12 cellular contexts compared by ENCODE assay signal in the genomic region with DNA sequence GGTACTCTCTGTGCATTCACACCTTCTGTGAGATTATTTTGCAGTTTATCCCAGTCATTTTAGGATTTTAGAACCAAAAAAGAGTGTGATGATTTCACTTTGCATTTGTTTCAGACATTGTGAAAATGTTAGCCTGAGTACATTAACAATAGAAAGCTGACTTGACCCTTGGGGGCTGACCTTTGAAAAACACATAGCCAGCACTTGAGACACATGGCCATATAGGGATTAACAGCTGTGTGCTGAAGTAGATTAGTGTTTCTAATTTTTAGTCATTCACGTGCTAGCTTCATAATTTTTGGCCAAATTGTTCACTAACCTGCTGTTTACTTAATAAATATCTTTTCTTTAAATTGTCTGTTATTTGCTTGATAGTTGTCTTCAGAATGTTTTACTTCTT. TPM values are rescaled to one million over a fixed set of nuclear protein-coding genes. Genes with fewer than 3 reads are reported as not detected.
DNase-seq lines count a peak whose midpoint lies in the region; ATAC-seq, FAIRE-seq and TF ChIP-seq lines count a peak whose summit lies in the region.
"Had no signal": no experiment of that assay in that cellular context is flagged by ENCODE, and none has a peak within 500 bp of the region (broad histone marks: within the 10 kb centered on the region; RNA-seq: fewer than 3 reads in every experiment).

No MANE protein-coding gene starts in this region.

- H2BK5ac ChIP-seq in IMR-90 (ENCODE audit: low read depth, low read length, poor library complexity, severe bottlenecking) (peak overlapping the region; percentile 97), neuronal stem cell (ENCODE audit: low read length) (no peak overlapping the region)

- H3K27me3 ChIP-seq in AG04450 (ENCODE audit: control insufficient read depth, insufficient read depth, low read length) (no peaks in the 10 kb centered on the region), IMR-90 (ENCODE audit: control insufficient read depth, insufficient read depth, low read length) (no peaks in the 10 kb centered on the region), bronchial epithelial cell (ENCODE audit: control insufficient read depth, insufficient read depth, low read length) (no peaks in the 10 kb centered on the region), neuronal stem cell (ENCODE audit: control insufficient read depth in 3 of 3, insufficient read depth in 3 of 3, low read depth in 1 of 3, low read length in 3 of 3) (no peaks in the 10 kb centered on the region)
- H3K27me3 ChIP-seq in naive thymus-derived CD4-positive, alpha-beta T cell (ENCODE audit: control insufficient read depth in 2 of 2, insufficient read depth in 2 of 2, low read length in 2 of 2) = no peaks in the 10 kb centered on the region

- no peaks in the 10 kb centered on the region for H3K27me3 Mint-ChIP-seq in naive thymus-derived CD4-positive, alpha-beta T cell

- H3K23ac ChIP-seq in IMR-90 (ENCODE audit: low read depth, low read length) = no peak overlapping the region; the same call in 1 of the 2 replicates
- no peak overlapping the region for H3K23ac ChIP-seq in neuronal stem cell (ENCODE audit: low read depth, low read length, poor library complexity)

- ATAC-seq in IMR-90 (ENCODE audit: low read depth) = no peak
- no peak for ATAC-seq in naive thymus-derived CD4-positive, alpha-beta T cell

- in situ Hi-C loops in IMR-90 (cut with MboI; ENCODE audit: low sequenced_read_pairs) = no loop called here

- intact Hi-C loops in IMR-90 (cut with micrococcal nuclease) = no loop called here
- intact Hi-C loops in naive thymus-derived CD4-positive, alpha-beta T cell (cut with micrococcal nuclease) = no loop called here

- dilution Hi-C loops in IMR-90 (cut with HindIII; ENCODE audit: low sequenced_read_pairs, unreplicated experiment) = no loop called here

- no peak overlapping the region for H2BK20ac ChIP-seq in IMR-90 (ENCODE audit: low read depth, low read length)

- no peak overlapping the region for H3K4ac ChIP-seq in IMR-90 (ENCODE audit: low read depth, low read length)
- no peak overlapping the region for H3K4ac ChIP-seq in neuronal stem cell (ENCODE audit: low read length)

- H3K4me1 Mint-ChIP-seq in naive thymus-derived CD4-positive, alpha-beta T cell = peaks cover 55 to 84% (median 70%) of the 10 kb centered on the region in 7 donors

- H2BK120ac ChIP-seq in IMR-90 (ENCODE audit: low read depth, low read length) (no peak overlapping the region), neuronal stem cell (ENCODE audit: low read depth, low read length) (no peak overlapping the region)

- no peak for TF ChIP-seq RAD21 in IMR-90 (IDR thresholded peaks at IDR 0.05; ENCODE audit: low read length)

- H4K91ac ChIP-seq in IMR-90 (ENCODE audit: insufficient read depth, low read depth, low read length) (no peak overlapping the region), neuronal stem cell (ENCODE audit: low read depth, low read length, poor library complexity) (no peak overlapping the region)

- H3K4me3 ChIP-seq in AG04450 (ENCODE audit: low read depth, low read length) (peak overlapping the region; percentile 96), IMR-90 (ENCODE audit: insufficient read depth, low read depth, low read length) (peak overlapping the region; percentile 41; the same call in 1 of the 2 replicates), bronchial epithelial cell (ENCODE audit: low read depth, low read length) (peak overlapping the region; percentile 92), neuronal stem cell (ENCODE audit: low read length in 2 of 2) (peak overlapping the region in 1 of 2 donors; percentile 14)
- H3K4me3 ChIP-seq in naive thymus-derived CD4-positive, alpha-beta T cell (ENCODE audit: low read length) = peak overlapping the region; percentile 92

- H3K4me1 ChIP-seq in IMR-90 (ENCODE audit: control insufficient read depth, insufficient read depth, low read length) (peaks cover 9% of the 10 kb centered on the region), neuronal stem cell (ENCODE audit: control insufficient read depth in 2 of 2, insufficient read depth in 1 of 2, low read depth in 1 of 2, low read length in 2 of 2) (peaks cover 9 to 34% of the 10 kb centered on the region in 2 donors)
- H3K4me1 ChIP-seq in naive thymus-derived CD4-positive, alpha-beta T cell (ENCODE audit: control insufficient read depth in 2 of 2, insufficient read depth in 2 of 2, low read length in 2 of 2) = peaks cover 37 to 39% of the 10 kb centered on the region in 2 donors

- H3K27ac ChIP-seq in AG04450 (ENCODE audit: low read depth, low read length) (no peak overlapping the region), IMR-90 (ENCODE audit: insufficient read depth, low read length) (no peak overlapping the region), neuronal stem cell (replicated peaks; ENCODE audit: low read length) (no peak overlapping the region)
- no peak overlapping the region for H3K27ac ChIP-seq in naive thymus-derived CD4-positive, alpha-beta T cell (ENCODE audit: low read depth, low read length)

- H3K9me1 ChIP-seq in IMR-90 (ENCODE audit: insufficient read depth, low read length) = no peaks in the 10 kb centered on the region; the same call in 1 of the 2 replicates

- peaks cover 0 to 4% (median 0%) of the 10 kb centered on the region in 11 donors for H3K9me3 Mint-ChIP-seq in naive thymus-derived CD4-positive, alpha-beta T cell

- no peak for FAIRE-seq in bronchial epithelial cell (lab: Jason Lieb, UNC)

- peak overlapping the region in 9 of 10 donors; percentile 86 to 100 (median 96) for H3K4me3 Mint-ChIP-seq in naive thymus-derived CD4-positive, alpha-beta T cell

- H3K14ac ChIP-seq in IMR-90 (replicated peaks; ENCODE audit: low read depth, low read length) = no peak overlapping the region; the same call in 1 of the 2 replicates
- no peak overlapping the region for H3K14ac ChIP-seq in neuronal stem cell (ENCODE audit: low read length)

- POLR2A ChIA-PET in AG04450 (lab: Yijun Ruan, JAX) = no interaction called here
- POLR2A ChIA-PET in IMR-90 (lab: Charles Lee; ENCODE audit: unreplicated experiment) = no interaction called here
- POLR2A ChIA-PET in naive thymus-derived CD4-positive, alpha-beta T cell (lab: Charles Lee) = interaction anchor here (0.9 to 4.9 kb wide), 6 partner anchors 10 to 28 kb away, joined by 3 to 31 read pairs (median 5); no protein-coding TSS in a partner anchor

- CTCF ChIA-PET in AG04450 (lab: Charles Lee) = interaction anchor here (0.7 to 4.7 kb wide), 4 partner anchors 26 to 269 kb away, joined by 3 to 35 read pairs (median 6); no protein-coding TSS in a partner anchor
- CTCF ChIA-PET in IMR-90 (lab: Yijun Ruan, JAX) = interaction anchor here (0.9 kb wide), 1 partner anchor 28 kb away, joined by 3 read pairs; no protein-coding TSS in a partner anchor
- CTCF ChIA-PET in naive thymus-derived CD4-positive, alpha-beta T cell (lab: Charles Lee) = interaction anchor here (0.7 kb wide), 3 partner anchors 11 to 121 kb away, joined by 3 to 7 read pairs (median 3); no protein-coding TSS in a partner anchor

- H4K20me1 ChIP-seq in IMR-90 (ENCODE audit: insufficient read depth, low read length) = peaks cover 70% of the 10 kb centered on the region

- H2BK15ac ChIP-seq in IMR-90 (ENCODE audit: low read depth, low read length) = no peak overlapping the region
- H2BK15ac ChIP-seq in neuronal stem cell (ENCODE audit: low read length) = no peak overlapping the region

- H2AK5ac ChIP-seq in IMR-90 (ENCODE audit: low read depth, low read length) = no peak overlapping the region
- no peak overlapping the region for H2AK5ac ChIP-seq in neuronal stem cell (ENCODE audit: low read depth, low read length)

- no peak overlapping the region for H3K56ac ChIP-seq in IMR-90 (ENCODE audit: extremely low read depth, insufficient read depth, low read length)

- H3K79me1 ChIP-seq in IMR-90 (ENCODE audit: low read depth in 1 of 2, low read length in 2 of 2) = peaks cover 5 to 44% of the 10 kb centered on the region in 2 experiments; a peak in 3 of 4 replicates
- peaks cover 9% of the 10 kb centered on the region for H3K79me1 ChIP-seq in neuronal stem cell (ENCODE audit: low read depth, low read length)

- TF ChIP-seq POLR2A in IMR-90 (IDR thresholded peaks at IDR 0.05; ENCODE audit: low read depth, low read length) = no peak

- H3K36me3 Mint-ChIP-seq in naive thymus-derived CD4-positive, alpha-beta T cell = peaks cover 15 to 27% (median 19%) of the 10 kb centered on the region in 5 donors

- TF ChIP-seq CTCF in AG04450 (IDR thresholded peaks at IDR 0.05; ENCODE audit: low read depth, low read length) (no peak), IMR-90 (conservative IDR thresholded peaks at IDR 0.05; ENCODE audit: low read depth, low read length) (no peak), bronchial epithelial cell (IDR thresholded peaks at IDR 0.05; ENCODE audit: insufficient read depth, low read length, severe bottlenecking) (no peak), GM20000 (IDR thresholded peaks at IDR 0.05; ENCODE audit: extremely low read depth, missing control alignments) (no peak)

- H2AFZ ChIP-seq in IMR-90 (replicated peaks; ENCODE audit: low read length, poor library complexity) = no peak overlapping the region
- H2AFZ ChIP-seq in neuronal stem cell (ENCODE audit: low read length) = no peak overlapping the region

- H3K9ac ChIP-seq in IMR-90 (ENCODE audit: low read depth, low read length) (no peak overlapping the region; the same call in 1 of the 2 replicates), neuronal stem cell (ENCODE audit: low read depth, low read length, poor library complexity) (no peak overlapping the region)

- WGBS in IMR-90 (ENCODE audit: extremely low coverage in 2 of 2, insufficient read length in 1 of 2), 2 experiments = no CpG with 5 or more reads among the region's 1 CpG
- WGBS in neuronal stem cell (ENCODE audit: extremely low coverage in 2 of 2, insufficient read length in 2 of 2, insufficient replicate concordance in 1 of 2), 2 donors = no CpG with 5 or more reads among the region's 1 CpG

- DNase-seq in AG04450 (ENCODE audit: low read depth, low spot score) = no peak
- no peak for DNase-seq in IMR-90
- DNase-seq in bronchial epithelial cell (ENCODE audit: low read depth) = no peak
- no peak for DNase-seq in naive thymus-derived CD4-positive, alpha-beta T cell
- DNase-seq in neuronal stem cell (ENCODE audit: low spot score) = no peak
- no peak for DNase-seq in NCI-H1436 (lab: John Stamatoyannopoulos, UW)
- DNase-seq in GM19240 (ENCODE audit: insufficient read length, low spot score) = no peak
- DNase-seq in GM20000 (ENCODE audit: low spot score) = no peak
- DNase-seq: activated CD4-positive, CD25-positive, alpha-beta regulatory T cell; DMS79 treated with DMSO at 0.1 percent for 48 hours; GOT3; stimulated activated CD4-positive, alpha-beta T cell treated with anti-CD3 and anti-CD28 coated beads, Interleukin-15, amount 100 ng/mL, for 24 hours had no signal

- H3K4me2 ChIP-seq in IMR-90 (ENCODE audit: low read depth, low read length) (peak overlapping the region; percentile 98), neuronal stem cell (ENCODE audit: insufficient read depth, low read length, poor library complexity, severe bottlenecking) (no peak overlapping the region)

- H2AK9ac ChIP-seq in IMR-90 (replicated peaks; ENCODE audit: low read depth, low read length, poor library complexity) = no peak overlapping the region

- H3K18ac ChIP-seq in IMR-90 (ENCODE audit: low read depth, low read length) (no peak overlapping the region), neuronal stem cell (ENCODE audit: low read length) (no peak overlapping the region)

- no peak overlapping the region for H4K5ac ChIP-seq in IMR-90 (ENCODE audit: low read depth, low read length)

- H2BK12ac ChIP-seq in neuronal stem cell (ENCODE audit: low read length) = no peak overlapping the region

- H3K27ac Mint-ChIP-seq in naive thymus-derived CD4-positive, alpha-beta T cell = peak overlapping the region in 1 of 9 donors; percentile 99

- H4K8ac ChIP-seq in IMR-90 (ENCODE audit: low read depth in 2 of 2, low read length in 2 of 2) (no peak overlapping the region), neuronal stem cell (ENCODE audit: low read depth, low read length) (no peak overlapping the region)

- no TSS peak for BruUV-seq in IMR-90 (replicated peaks; lab: Mats Ljungman, UMichigan)

- H3K36me3 ChIP-seq in IMR-90 (ENCODE audit: control insufficient read depth, insufficient read depth, low read length) = peaks cover 8% of the 10 kb centered on the region
- peaks cover 7% of the 10 kb centered on the region for H3K36me3 ChIP-seq in bronchial epithelial cell (ENCODE audit: control insufficient read depth, insufficient read depth, low read length)
- peaks cover 0 to 14% (median 7%) of the 10 kb centered on the region in 3 experiments for H3K36me3 ChIP-seq in naive thymus-derived CD4-positive, alpha-beta T cell (ENCODE audit: control insufficient read depth in 2 of 3, insufficient read depth in 3 of 3, low read length in 3 of 3)
- peaks cover 5 to 28% of the 10 kb centered on the region in 2 donors for H3K36me3 ChIP-seq in neuronal stem cell (replicated peaks in 1 of 2; ENCODE audit: control insufficient read depth in 2 of 2, insufficient read depth in 2 of 2, low read length in 2 of 2)

- H3K9me3 ChIP-seq in AG04450 (ENCODE audit: control insufficient read depth, insufficient read depth, low read length) (no peaks in the 10 kb centered on the region), IMR-90 (ENCODE audit: control insufficient read depth, insufficient read depth, low read length) (peaks cover 3% of the 10 kb centered on the region; the same call in 1 of the 2 replicates), neuronal stem cell (replicated peaks in 1 of 2; ENCODE audit: control insufficient read depth in 2 of 2, insufficient read depth in 1 of 2, low read depth in 1 of 2, low read length in 2 of 2) (peaks cover 3 to 16% of the 10 kb centered on the region in 2 donors)
- no peaks in the 10 kb centered on the region for H3K9me3 ChIP-seq in naive thymus-derived CD4-positive, alpha-beta T cell (ENCODE audit: control insufficient read depth in 2 of 3, low read length in 3 of 3)

RNA-seq across cellular contexts. Expression of gene FEM1B, which starts 3.5 kb away (rescaled TPM):
- 46.5 and 55.1 TPM in 2 replicates for polyA plus RNA-seq in AG04450 (2011; rRNA removed)
- polyA minus RNA-seq in AG04450 (2011; rRNA and poly(A)+ RNA removed) = 167 and 205 TPM in 2 replicates
- 47.2 and 51.4 TPM in 2 replicates for total RNA-seq in IMR-90 (2012; rRNA removed)
- polyA plus RNA-seq in IMR-90 (2012; rRNA removed) = 16.2 and 16.9 TPM in 2 replicates
- 3.0 and 4.1 TPM in 2 replicates for polyA plus RNA-seq in IMR-90 (2012; cell fraction: cytosol; rRNA removed)
- 3.5 and 17.2 TPM in 2 replicates for polyA plus RNA-seq in IMR-90 (2012; cell fraction: nucleus; rRNA removed; ENCODE audit: low replicate concordance)
- 73.5 and 94.2 TPM in 2 replicates for total RNA-seq in bronchial epithelial cell
- total RNA-seq in naive thymus-derived CD4-positive, alpha-beta T cell = 10 to 100 TPM; 56.5 to 73.2 (median 62.0) TPM
- polyA plus RNA-seq in naive thymus-derived CD4-positive, alpha-beta T cell = 10 to 100 TPM; 12.0 to 12.7 TPM
- polyA plus RNA-seq in neuronal stem cell (2013, experiment 1 of 2) = 27.6 TPM
- 28.3 TPM for polyA plus RNA-seq in neuronal stem cell (2013, experiment 2 of 2)

RNA-seq across cellular contexts. Expression of gene CLN6, which starts 51.5 kb away (rescaled TPM):
- 13.0 and 16.0 TPM in 2 replicates for polyA plus RNA-seq in AG04450 (2011; rRNA removed)
- 32.4 and 32.8 TPM in 2 replicates for polyA minus RNA-seq in AG04450 (2011; rRNA and poly(A)+ RNA removed)
- 5.3 and 6.5 TPM in 2 replicates for total RNA-seq in IMR-90 (2012; rRNA removed)
- polyA plus RNA-seq in IMR-90 (2012; rRNA removed) = 31.9 and 33.8 TPM in 2 replicates
- polyA plus RNA-seq in IMR-90 (2012; cell fraction: cytosol; rRNA removed) = 7.8 and 31.2 TPM in 2 replicates
- 26.1 and 47.2 TPM in 2 replicates for polyA plus RNA-seq in IMR-90 (2012; cell fraction: nucleus; rRNA removed; ENCODE audit: low replicate concordance)
- total RNA-seq in bronchial epithelial cell = 6.1 and 8.2 TPM in 2 replicates
- 10 to 100 TPM; 15.0 to 66.6 (median 19.0) TPM for total RNA-seq in naive thymus-derived CD4-positive, alpha-beta T cell
- polyA plus RNA-seq in naive thymus-derived CD4-positive, alpha-beta T cell = 1 to 10 TPM; 2.8 to 3.9 TPM
- polyA plus RNA-seq in neuronal stem cell (2013, experiment 1 of 2) = 19.2 TPM
- 19.5 TPM for polyA plus RNA-seq in neuronal stem cell (2013, experiment 2 of 2)
